ENCODE assay signal across 1 cellular context in the genomic region with DNA sequence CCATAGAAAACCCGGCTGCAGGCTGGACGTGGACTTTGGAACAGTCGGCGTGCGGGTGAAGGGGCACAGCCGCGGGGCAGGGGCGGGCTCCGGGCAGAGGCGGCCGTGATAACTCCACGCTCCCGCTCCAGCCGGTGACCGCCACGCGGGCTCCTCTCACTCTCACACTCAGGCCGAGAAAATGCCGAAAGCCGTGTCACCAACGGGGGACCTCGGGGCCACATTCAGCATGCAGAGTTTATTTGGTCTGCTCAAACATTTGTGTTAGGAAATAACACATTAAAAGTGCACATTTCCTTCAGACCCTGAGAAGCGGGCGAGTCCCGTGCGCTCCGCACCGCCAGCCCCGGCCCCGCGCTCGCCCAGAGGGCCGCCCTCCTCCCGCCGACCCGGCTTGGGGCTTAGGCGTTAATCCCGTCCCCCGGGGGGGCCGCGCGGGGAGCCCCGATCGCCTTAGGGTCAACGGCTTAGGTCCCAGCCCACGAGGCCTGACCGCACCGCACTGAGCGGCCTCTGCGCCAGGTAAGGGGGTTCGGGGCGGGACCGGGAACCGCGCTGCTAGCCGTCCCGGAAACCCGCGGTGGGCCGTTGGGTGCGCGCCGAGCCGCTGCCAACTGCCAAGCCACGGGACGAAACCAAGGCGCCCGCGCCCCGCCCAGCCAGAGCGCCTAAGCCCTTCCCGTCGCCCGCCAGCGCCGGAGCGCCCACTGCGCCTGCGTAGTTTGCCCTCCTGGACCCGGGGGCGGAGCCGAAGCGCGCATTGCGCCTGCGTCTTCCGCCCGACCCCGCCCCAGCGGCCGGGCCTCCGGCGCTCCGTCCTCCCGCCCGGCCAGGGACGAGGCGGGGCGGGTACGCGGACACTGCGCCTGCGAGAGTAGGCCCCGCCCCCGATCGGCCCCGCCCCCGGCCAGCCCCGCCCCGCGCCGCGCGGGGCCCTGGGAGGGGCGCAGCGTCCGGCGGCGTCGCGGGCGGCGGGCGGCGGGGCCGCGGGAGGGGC.
TF ChIP-seq lines count a peak whose summit lies in the region.

A gene with protein sequence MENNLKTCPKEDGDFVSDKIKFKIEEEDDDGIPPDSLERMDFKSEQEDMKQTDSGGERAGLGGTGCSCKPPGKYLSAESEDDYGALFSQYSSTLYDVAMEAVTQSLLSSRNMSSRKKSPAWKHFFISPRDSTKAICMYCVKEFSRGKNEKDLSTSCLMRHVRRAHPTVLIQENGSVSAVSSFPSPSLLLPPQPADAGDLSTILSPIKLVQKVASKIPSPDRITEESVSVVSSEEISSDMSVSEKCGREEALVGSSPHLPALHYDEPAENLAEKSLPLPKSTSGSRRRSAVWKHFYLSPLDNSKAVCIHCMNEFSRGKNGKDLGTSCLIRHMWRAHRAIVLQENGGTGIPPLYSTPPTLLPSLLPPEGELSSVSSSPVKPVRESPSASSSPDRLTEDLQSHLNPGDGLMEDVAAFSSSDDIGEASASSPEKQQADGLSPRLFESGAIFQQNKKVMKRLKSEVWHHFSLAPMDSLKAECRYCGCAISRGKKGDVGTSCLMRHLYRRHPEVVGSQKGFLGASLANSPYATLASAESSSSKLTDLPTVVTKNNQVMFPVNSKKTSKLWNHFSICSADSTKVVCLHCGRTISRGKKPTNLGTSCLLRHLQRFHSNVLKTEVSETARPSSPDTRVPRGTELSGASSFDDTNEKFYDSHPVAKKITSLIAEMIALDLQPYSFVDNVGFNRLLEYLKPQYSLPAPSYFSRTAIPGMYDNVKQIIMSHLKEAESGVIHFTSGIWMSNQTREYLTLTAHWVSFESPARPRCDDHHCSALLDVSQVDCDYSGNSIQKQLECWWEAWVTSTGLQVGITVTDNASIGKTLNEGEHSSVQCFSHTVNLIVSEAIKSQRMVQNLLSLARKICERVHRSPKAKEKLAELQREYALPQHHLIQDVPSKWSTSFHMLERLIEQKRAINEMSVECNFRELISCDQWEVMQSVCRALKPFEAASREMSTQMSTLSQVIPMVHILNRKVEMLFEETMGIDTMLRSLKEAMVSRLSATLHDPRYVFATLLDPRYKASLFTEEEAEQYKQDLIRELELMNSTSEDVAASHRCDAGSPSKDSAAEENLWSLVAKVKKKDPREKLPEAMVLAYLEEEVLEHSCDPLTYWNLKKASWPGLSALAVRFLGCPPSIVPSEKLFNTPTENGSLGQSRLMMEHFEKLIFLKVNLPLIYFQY (plus strand): TSS at position 947 of the 997 bp plus-strand sequence. CDS start 29,819 bp downstream, outside the sequence.

TF ChIP-seq in HepG2, 621 proteins besides CTCF, POLR2A, EP300 and RAD21 (continued from another document and continues in another):
- TF ChIP-seq GLI4 (CRISPR knock-in tag; IDR thresholded peaks at IDR 0.05; ENCODE audit: borderline replicate concordance) (no peak; the same call in 1 of the 2 replicates), ZNF224 (CRISPR knock-in tag; IDR thresholded peaks at IDR 0.05) (peak; percentile 80; the same call in 1 of the 2 replicates), PLRG1 (conservative IDR thresholded peaks at IDR 0.05) (no peak), ZNF543 (CRISPR knock-in tag; IDR thresholded peaks at IDR 0.05) (peak; percentile 52; the same call in 1 of the 2 replicates), ZNF589 (CRISPR knock-in tag; conservative IDR thresholded peaks at IDR 0.05) (no peak), NBN (conservative IDR thresholded peaks at IDR 0.05) (no peak), ZNF777 (CRISPR knock-in tag; IDR thresholded peaks at IDR 0.05) (peak; percentile 58; the same call in 1 of the 2 replicates), DNMT1 (CRISPR knock-in tag; IDR thresholded peaks at IDR 0.05) (peak; percentile 71; the same call in 1 of the 2 replicates), NFRKB (IDR thresholded peaks at IDR 0.05) (no peak), NFE2L1 (CRISPR knock-in tag; IDR thresholded peaks at IDR 0.05; ENCODE audit: borderline replicate concordance) (no peak), ZFP37 (CRISPR knock-in tag; IDR thresholded peaks at IDR 0.05; ENCODE audit: borderline replicate concordance) (no peak), CREB1 (IDR thresholded peaks at IDR 0.05) (no peak), CREB1 (CRISPR knock-in tag; IDR thresholded peaks at IDR 0.05) (no peak), HNRNPH1 (optimal IDR thresholded peaks at IDR 0.05; ENCODE audit: low read depth, low read length) (no peak), ZNF430 (CRISPR knock-in tag; IDR thresholded peaks at IDR 0.05) (peak; percentile 93), ZNF333 (CRISPR knock-in tag; IDR thresholded peaks at IDR 0.05; ENCODE audit: borderline replicate concordance) (no peak; the same call in 1 of the 2 replicates), ZNF296 (CRISPR knock-in tag; conservative IDR thresholded peaks at IDR 0.05) (0 out of 2 replicates have a peak, but pooled peaks have one; percentile 24), ZFP41 (CRISPR knock-in tag; IDR thresholded peaks at IDR 0.05; ENCODE audit: borderline replicate concordance) (no peak), TBX3 (IDR thresholded peaks at IDR 0.05; ENCODE audit: borderline replicate concordance) (no peak), GATAD2A (CRISPR knock-in tag; IDR thresholded peaks at IDR 0.05) (0 out of 2 replicates have a peak, but pooled peaks have one; percentile 23), RORA (CRISPR knock-in tag; IDR thresholded peaks at IDR 0.05) (no peak; the same call in 1 of the 2 replicates), ZZZ3 (CRISPR knock-in tag; IDR thresholded peaks at IDR 0.05; ENCODE audit: borderline replicate concordance) (no peak)
- TF ChIP-seq, protein P1, sequence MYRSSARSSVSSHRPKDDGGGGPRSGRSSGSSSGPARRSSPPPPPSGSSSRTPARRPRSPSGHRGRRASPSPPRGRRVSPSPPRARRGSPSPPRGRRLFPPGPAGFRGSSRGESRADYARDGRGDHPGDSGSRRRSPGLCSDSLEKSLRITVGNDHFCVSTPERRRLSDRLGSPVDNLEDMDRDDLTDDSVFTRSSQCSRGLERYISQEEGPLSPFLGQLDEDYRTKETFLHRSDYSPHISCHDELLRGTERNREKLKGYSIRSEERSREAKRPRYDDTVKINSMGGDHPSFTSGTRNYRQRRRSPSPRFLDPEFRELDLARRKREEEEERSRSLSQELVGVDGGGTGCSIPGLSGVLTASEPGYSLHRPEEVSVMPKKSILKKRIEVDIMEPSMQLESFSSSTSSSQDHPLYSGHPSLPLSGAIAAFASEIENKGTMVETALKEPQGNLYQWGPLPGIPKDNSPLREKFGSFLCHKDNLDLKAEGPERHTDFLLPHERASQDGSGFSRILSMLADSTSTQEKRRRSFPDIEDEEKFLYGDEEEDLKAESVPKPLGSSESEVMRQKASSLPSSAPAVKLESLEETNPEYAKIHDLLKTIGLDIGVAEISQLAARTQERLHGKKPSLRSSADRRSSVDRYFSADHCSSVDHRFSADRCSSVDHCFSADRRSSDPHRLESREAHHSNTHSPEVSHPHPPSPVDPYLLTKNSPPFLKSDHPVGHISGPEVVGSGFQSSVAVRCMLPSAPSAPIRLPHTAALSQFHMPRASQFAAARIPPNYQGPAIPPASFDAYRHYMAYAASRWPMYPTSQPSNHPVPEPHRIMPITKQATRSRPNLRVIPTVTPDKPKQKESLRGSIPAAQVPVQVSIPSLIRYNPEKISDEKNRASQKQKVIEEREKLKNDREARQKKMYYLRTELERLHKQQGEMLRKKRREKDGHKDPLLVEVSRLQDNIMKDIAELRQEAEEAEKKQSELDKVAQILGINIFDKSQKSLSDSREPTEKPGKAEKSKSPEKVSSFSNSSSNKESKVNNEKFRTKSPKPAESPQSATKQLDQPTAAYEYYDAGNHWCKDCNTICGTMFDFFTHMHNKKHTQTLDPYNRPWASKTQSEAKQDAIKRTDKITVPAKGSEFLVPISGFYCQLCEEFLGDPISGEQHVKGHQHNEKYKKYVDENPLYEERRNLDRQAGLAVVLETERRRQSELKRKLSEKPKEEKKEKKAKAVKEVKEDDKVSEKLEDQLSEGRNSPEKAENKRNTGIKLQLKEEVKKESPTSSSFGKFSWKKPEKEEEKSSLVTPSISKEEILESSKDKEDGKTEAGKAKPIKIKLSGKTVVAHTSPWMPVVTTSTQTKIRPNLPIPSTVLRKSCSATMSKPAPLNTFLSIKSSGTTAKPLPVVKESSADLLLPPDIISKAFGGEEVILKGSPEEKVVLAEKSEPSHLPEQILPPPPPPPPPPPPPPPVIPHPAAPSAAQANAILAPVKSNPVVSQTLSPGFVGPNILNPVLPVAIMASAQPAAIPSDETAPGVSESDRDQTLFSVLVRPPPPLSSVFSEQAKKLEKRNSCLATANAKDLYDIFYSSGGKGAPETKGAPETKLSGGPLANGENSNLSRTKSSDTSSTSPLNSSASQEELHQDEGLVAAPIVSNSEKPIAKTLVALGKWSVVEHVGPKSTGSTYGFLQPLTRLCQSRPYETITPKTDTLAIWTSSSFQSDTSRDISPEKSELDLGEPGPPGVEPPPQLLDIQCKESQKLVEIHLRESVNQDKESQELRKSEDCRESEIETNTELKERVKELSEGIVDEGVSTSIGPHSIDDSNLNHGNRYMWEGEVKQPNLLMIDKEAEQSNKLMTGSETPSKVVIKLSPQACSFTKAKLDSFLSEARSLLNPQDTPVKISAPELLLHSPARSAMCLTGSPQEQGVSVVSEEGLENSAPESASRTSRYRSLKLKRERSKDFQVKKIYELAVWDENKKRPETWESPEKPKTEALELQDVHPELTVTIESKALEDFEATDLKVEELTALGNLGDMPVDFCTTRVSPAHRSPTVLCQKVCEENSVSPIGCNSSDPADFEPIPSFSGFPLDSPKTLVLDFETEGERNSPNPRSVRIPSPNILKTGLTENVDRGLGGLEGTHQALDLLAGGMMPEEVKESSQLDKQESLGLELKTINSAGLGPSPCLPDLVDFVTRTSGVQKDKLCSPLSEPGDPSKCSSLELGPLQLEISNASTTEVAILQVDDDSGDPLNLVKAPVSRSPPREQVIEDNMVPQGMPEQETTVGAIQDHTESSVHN (CRISPR knock-in tag; IDR thresholded peaks at IDR 0.05) = no peak
- TF ChIP-seq, protein P2, sequence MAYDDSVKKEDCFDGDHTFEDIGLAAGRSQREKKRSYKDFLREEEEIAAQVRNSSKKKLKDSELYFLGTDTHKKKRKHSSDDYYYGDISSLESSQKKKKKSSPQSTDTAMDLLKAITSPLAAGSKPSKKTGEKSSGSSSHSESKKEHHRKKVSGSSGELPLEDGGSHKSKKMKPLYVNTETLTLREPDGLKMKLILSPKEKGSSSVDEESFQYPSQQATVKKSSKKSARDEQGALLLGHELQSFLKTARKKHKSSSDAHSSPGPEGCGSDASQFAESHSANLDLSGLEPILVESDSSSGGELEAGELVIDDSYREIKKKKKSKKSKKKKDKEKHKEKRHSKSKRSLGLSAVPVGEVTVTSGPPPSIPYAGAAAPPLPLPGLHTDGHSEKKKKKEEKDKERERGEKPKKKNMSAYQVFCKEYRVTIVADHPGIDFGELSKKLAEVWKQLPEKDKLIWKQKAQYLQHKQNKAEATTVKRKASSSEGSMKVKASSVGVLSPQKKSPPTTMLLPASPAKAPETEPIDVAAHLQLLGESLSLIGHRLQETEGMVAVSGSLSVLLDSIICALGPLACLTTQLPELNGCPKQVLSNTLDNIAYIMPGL (CRISPR knock-in tag; IDR thresholded peaks at IDR 0.05; ENCODE audit: borderline replicate concordance in 1 of 2, low read depth in 1 of 2) = peak; percentile 59 to 68; a peak in 3 of 4 replicates
- TF ChIP-seq, protein P3, sequence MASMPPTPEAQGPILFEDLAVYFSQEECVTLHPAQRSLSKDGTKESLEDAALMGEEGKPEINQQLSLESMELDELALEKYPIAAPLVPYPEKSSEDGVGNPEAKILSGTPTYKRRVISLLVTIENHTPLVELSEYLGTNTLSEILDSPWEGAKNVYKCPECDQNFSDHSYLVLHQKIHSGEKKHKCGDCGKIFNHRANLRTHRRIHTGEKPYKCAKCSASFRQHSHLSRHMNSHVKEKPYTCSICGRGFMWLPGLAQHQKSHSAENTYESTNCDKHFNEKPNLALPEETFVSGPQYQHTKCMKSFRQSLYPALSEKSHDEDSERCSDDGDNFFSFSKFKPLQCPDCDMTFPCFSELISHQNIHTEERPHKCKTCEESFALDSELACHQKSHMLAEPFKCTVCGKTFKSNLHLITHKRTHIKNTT (CRISPR knock-in tag; IDR thresholded peaks at IDR 0.05) = no peak
- TF ChIP-seq, protein P4, sequence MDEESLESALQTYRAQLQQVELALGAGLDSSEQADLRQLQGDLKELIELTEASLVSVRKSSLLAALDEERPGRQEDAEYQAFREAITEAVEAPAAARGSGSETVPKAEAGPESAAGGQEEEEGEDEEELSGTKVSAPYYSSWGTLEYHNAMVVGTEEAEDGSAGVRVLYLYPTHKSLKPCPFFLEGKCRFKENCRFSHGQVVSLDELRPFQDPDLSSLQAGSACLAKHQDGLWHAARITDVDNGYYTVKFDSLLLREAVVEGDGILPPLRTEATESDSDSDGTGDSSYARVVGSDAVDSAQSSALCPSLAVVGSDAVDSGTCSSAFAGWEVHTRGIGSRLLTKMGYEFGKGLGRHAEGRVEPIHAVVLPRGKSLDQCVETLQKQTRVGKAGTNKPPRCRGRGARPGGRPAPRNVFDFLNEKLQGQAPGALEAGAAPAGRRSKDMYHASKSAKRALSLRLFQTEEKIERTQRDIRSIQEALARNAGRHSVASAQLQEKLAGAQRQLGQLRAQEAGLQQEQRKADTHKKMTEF (CRISPR knock-in tag; IDR thresholded peaks at IDR 0.05) = peak; percentile 89
- TF ChIP-seq, protein P5, sequence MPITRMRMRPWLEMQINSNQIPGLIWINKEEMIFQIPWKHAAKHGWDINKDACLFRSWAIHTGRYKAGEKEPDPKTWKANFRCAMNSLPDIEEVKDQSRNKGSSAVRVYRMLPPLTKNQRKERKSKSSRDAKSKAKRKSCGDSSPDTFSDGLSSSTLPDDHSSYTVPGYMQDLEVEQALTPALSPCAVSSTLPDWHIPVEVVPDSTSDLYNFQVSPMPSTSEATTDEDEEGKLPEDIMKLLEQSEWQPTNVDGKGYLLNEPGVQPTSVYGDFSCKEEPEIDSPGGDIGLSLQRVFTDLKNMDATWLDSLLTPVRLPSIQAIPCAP (CRISPR knock-in tag; IDR thresholded peaks at IDR 0.05; ENCODE audit: low read depth) = no peak
- TF ChIP-seq, protein P6, sequence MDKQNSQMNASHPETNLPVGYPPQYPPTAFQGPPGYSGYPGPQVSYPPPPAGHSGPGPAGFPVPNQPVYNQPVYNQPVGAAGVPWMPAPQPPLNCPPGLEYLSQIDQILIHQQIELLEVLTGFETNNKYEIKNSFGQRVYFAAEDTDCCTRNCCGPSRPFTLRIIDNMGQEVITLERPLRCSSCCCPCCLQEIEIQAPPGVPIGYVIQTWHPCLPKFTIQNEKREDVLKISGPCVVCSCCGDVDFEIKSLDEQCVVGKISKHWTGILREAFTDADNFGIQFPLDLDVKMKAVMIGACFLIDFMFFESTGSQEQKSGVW (CRISPR knock-in tag; IDR thresholded peaks at IDR 0.05; ENCODE audit: borderline replicate concordance) = no peak
- TF ChIP-seq, protein P7, sequence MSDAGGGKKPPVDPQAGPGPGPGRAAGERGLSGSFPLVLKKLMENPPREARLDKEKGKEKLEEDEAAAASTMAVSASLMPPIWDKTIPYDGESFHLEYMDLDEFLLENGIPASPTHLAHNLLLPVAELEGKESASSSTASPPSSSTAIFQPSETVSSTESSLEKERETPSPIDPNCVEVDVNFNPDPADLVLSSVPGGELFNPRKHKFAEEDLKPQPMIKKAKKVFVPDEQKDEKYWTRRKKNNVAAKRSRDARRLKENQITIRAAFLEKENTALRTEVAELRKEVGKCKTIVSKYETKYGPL (CRISPR knock-in tag; IDR thresholded peaks at IDR 0.05) = no peak
